ENCODE assay signal across 21 cellular contexts in the genomic region with DNA sequence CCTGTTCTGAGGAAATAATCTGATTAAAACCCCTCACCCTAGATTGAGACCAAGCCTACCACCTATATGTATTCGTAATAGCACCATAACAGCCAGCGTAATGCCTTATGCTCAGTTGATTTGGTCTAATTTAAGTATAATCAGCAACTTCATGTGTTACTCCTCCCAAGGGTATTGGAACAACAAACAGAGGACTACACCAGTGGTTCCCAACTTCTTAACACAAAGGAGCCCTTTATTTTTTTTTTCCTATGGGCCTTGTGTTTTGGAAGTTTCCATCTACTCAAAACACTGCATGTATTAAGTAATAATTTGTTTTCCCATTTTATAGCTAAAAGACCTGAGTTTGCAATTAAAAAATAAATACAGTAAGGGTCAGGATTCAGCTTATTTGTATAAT.
DNase-seq lines count a peak whose midpoint lies in the region; TF ChIP-seq lines count a peak whose summit lies in the region.
"Had no signal": no experiment of that assay in that cellular context is flagged by ENCODE, and none has a peak within 500 bp of the region (broad histone marks: within the 10 kb centered on the region; RNA-seq: fewer than 3 reads in every experiment).

No MANE protein-coding gene starts in this region.

- intact Hi-C loops in activated T-helper 2 cell treated with anti-CD3 and anti-CD28 coated beads, Interferon-gamma antibody, Interleukin-2, Interleukin-4, amounts not matched to agents 10 μg/mL and 5 μg/mL and 100 μg/mL, durations not matched to agents 14 hours and 24 hours and 36 hours (cut with micrococcal nuclease) = no loop called here

- H3K4me3 Mint-ChIP-seq in nephron progenitor cell = no peak overlapping the region
- H3K4me3 Mint-ChIP-seq in activated T-helper 2 cell treated with anti-CD3 and anti-CD28 coated beads, Interferon-gamma antibody, Interleukin-2, Interleukin-4, amounts not matched to agents 10 μg/mL and 5 μg/mL and 100 μg/mL, durations not matched to agents 14 hours and 24 hours and 36 hours (ENCODE audit: low read depth) = no peak overlapping the region
- H3K4me3 Mint-ChIP-seq: CD14-positive monocyte; CD4-positive, alpha-beta T cell; CD8-positive, alpha-beta memory T cell; GM23338; H9 had no signal

- peak; percentile 25 for DNase-seq in NCI-H69 (lab: John Stamatoyannopoulos, UW)
- peak; percentile 34 for DNase-seq in epidermal melanocyte (ENCODE audit: insufficient read length, low spot score)
- DNase-seq in nephron progenitor cell = no peak
- no peak for DNase-seq in activated T-helper 2 cell treated with anti-CD3 and anti-CD28 coated beads, Interferon-gamma antibody, Interleukin-2, Interleukin-4, amounts not matched to agents 10 μg/mL and 5 μg/mL and 100 μg/mL, durations not matched to agents 14 hours and 24 hours and 36 hours (ENCODE audit: low spot score)
- no peak for DNase-seq in NOMO-1 (lab: John Stamatoyannopoulos, UW; ENCODE audit: unreplicated experiment in 2 of 2)
- DNase-seq in stimulated activated CD4-positive, alpha-beta T cell treated with anti-CD3 and anti-CD28 coated beads, Interleukin-4, amount 100 ng/mL, for 4 hours = no peak
- DNase-seq in activated gamma-delta T cell (lab: John Stamatoyannopoulos, UW) = no peak
- DNase-seq: 8988T; ACHN; AML-193; BE2C; Calu3; CD4-positive, alpha-beta T cell; CD8-positive, alpha-beta memory T cell; COR-L47; DMS53; DMS79 treated with DMSO at 0.1 percent for 48 hours; GF-D8; H9 had no signal

- H3K9me3 Mint-ChIP-seq in nephron progenitor cell = no peaks in the 10 kb centered on the region
- H3K9me3 Mint-ChIP-seq in activated T-helper 2 cell treated with anti-CD3 and anti-CD28 coated beads, Interferon-gamma antibody, Interleukin-2, Interleukin-4, amounts not matched to agents 10 μg/mL and 5 μg/mL and 100 μg/mL, durations not matched to agents 14 hours and 24 hours and 36 hours = no peaks in the 10 kb centered on the region
- H3K9me3 Mint-ChIP-seq: CD4-positive, alpha-beta T cell; GM23338; H9 had no signal

- no peaks in the 10 kb centered on the region for H3K36me3 Mint-ChIP-seq in nephron progenitor cell (ENCODE audit: low read depth)
- H3K36me3 Mint-ChIP-seq in activated T-helper 2 cell treated with anti-CD3 and anti-CD28 coated beads, Interferon-gamma antibody, Interleukin-2, Interleukin-4, amounts not matched to agents 10 μg/mL and 5 μg/mL and 100 μg/mL, durations not matched to agents 14 hours and 24 hours and 36 hours (ENCODE audit: low read depth) = no peaks in the 10 kb centered on the region
- H3K36me3 Mint-ChIP-seq: CD14-positive monocyte; CD8-positive, alpha-beta memory T cell had no signal

- no peaks in the 10 kb centered on the region for H3K27me3 Mint-ChIP-seq in nephron progenitor cell (ENCODE audit: low read depth, poor library complexity)
- no peaks in the 10 kb centered on the region for H3K27me3 Mint-ChIP-seq in activated T-helper 2 cell treated with anti-CD3 and anti-CD28 coated beads, Interferon-gamma antibody, Interleukin-2, Interleukin-4, amounts not matched to agents 10 μg/mL and 5 μg/mL and 100 μg/mL, durations not matched to agents 14 hours and 24 hours and 36 hours (ENCODE audit: low read depth)
- H3K27me3 Mint-ChIP-seq: CD4-positive, alpha-beta T cell; CD8-positive, alpha-beta memory T cell had no signal

- H3K27ac Mint-ChIP-seq in nephron progenitor cell = peak overlapping the region; percentile 1
- no peak overlapping the region for H3K27ac Mint-ChIP-seq in activated T-helper 2 cell treated with anti-CD3 and anti-CD28 coated beads, Interferon-gamma antibody, Interleukin-2, Interleukin-4, amounts not matched to agents 10 μg/mL and 5 μg/mL and 100 μg/mL, durations not matched to agents 14 hours and 24 hours and 36 hours
- H3K27ac Mint-ChIP-seq: CD14-positive monocyte; CD4-positive, alpha-beta T cell; CD8-positive, alpha-beta memory T cell; GM23338; H9 had no signal

- no peak for TF ChIP-seq CTCF in nephron progenitor cell (IDR thresholded peaks at IDR 0.05)

- peaks cover 38% of the 10 kb centered on the region for H3K4me1 Mint-ChIP-seq in nephron progenitor cell
- no peaks in the 10 kb centered on the region for H3K4me1 Mint-ChIP-seq in activated T-helper 2 cell treated with anti-CD3 and anti-CD28 coated beads, Interferon-gamma antibody, Interleukin-2, Interleukin-4, amounts not matched to agents 10 μg/mL and 5 μg/mL and 100 μg/mL, durations not matched to agents 14 hours and 24 hours and 36 hours (ENCODE audit: low read depth)
- H3K4me1 Mint-ChIP-seq: CD14-positive monocyte; CD8-positive, alpha-beta memory T cell; GM23338; H9 had no signal

Comparison
In these comparisons a context has a peak if more than half of its experiments do, and no peak if none do; other contexts are left out.
1. DNase-seq: peak in NCI-H69 (single experiment) and epidermal melanocyte (single experiment); none in nephron progenitor cell (single experiment), activated T-helper 2 cell treated with anti-CD3 and anti-CD28 coated beads, Interferon-gamma antibody, Interleukin-2, Interleukin-4, amounts not matched to agents 10 μg/mL and 5 μg/mL and 100 μg/mL, durations not matched to agents 14 hours and 24 hours and 36 hours (single experiment), NOMO-1 (0 of 2), stimulated activated CD4-positive, alpha-beta T cell treated with anti-CD3 and anti-CD28 coated beads, Interleukin-4, amount 100 ng/mL, for 4 hours (0 of 2) and activated gamma-delta T cell (single experiment).